ENCODE assay signal across 9 cellular contexts in genomic region chr7:47670738-47671137, GRCh38.
A peak's percentile ranks its signal among the peaks of the same experiment; 100 is the strongest.
DNase-seq lines count a peak whose midpoint lies in the region; ATAC-seq and TF ChIP-seq lines count a peak whose summit lies in the region.
"Had no signal": no experiment of that assay in that cellular context is flagged by ENCODE, and none has a peak within 500 bp of the region (broad histone marks: within the 10 kb centered on the region; RNA-seq: fewer than 3 reads in every experiment).

No MANE protein-coding gene starts in this region.

- intact Hi-C loops in mucosa of descending colon (cut with DNase I, micrococcal nuclease) (no loop called here), lower leg skin (cut with DNase I; ENCODE audit: low total_unique reads) (no loop called here), stomach (cut with DNase I; ENCODE audit: low total_unique reads) (no loop called here)

- no peaks in the 10 kb centered on the region for H3K9me3 Mint-ChIP-seq in activated naive CD4-positive, alpha-beta T cell treated with anti-CD3 and anti-CD28 coated beads, Interleukin-2, amount 50 U/mL, for 72 hours

- ATAC-seq in GM18870 (IDR thresholded peaks at IDR 0.05; ENCODE audit: unreplicated experiment), result peak; percentile 80
- peak; percentile 64 for ATAC-seq in GM21737 (IDR thresholded peaks at IDR 0.05; ENCODE audit: unreplicated experiment)
- peak; percentile 63 for ATAC-seq in HG03469 (IDR thresholded peaks at IDR 0.05; ENCODE audit: unreplicated experiment)
- ATAC-seq in mucosa of descending colon, result peak; percentile 71
- no peak for ATAC-seq in activated naive CD4-positive, alpha-beta T cell treated with anti-CD3 and anti-CD28 coated beads, Interleukin-2, amount 50 U/mL, for 72 hours

- H3K4me3 ChIP-seq in mucosa of descending colon, result no peak overlapping the region
- no peak overlapping the region for H3K4me3 ChIP-seq in lower leg skin (ENCODE audit: low read depth, poor library complexity, severe bottlenecking)
- H3K4me3 ChIP-seq in stomach, result no peak overlapping the region

- H3K36me3 ChIP-seq in mucosa of descending colon (ENCODE audit: low read depth), result no peaks in the 10 kb centered on the region
- no peaks in the 10 kb centered on the region for H3K36me3 ChIP-seq in stomach

- H3K27ac Mint-ChIP-seq in activated naive CD4-positive, alpha-beta T cell treated with anti-CD3 and anti-CD28 coated beads, Interleukin-2, amount 50 U/mL, for 72 hours, result no peak overlapping the region

- H3K4me1 ChIP-seq in mucosa of descending colon (ENCODE audit: low read depth) (no peaks in the 10 kb centered on the region), stomach (peaks cover 0 to 12% (median 11%) of the 10 kb centered on the region in 4 donors)

- TF ChIP-seq EP300 in stomach (IDR thresholded peaks at IDR 0.05), result no peak

- 86 to 93% methylated on average over 6 of the region's 6 CpGs for WGBS in lower leg skin, 2 donors
- WGBS in stomach, 5 donors, result 72 to 96% (median 82%) methylated on average over 6 of the region's 6 CpGs

- peak overlapping the region in 1 of 5 donors; percentile 49 for H3K27ac ChIP-seq in stomach

- DNase-seq in mucosa of descending colon (peak; percentile 24 to 70 (median 43)), lower leg skin (ENCODE audit: low spot score in 2 of 2) (no peak), stomach (no peak), LoVo (ENCODE audit: low spot score) (no peak)
- no peak for DNase-seq in activated naive CD4-positive, alpha-beta T cell treated with anti-CD3 and anti-CD28 coated beads, Interleukin-2, amount 50 U/mL, for 72 hours (ENCODE audit: low spot score in 2 of 2)
- DNase-seq: NCI-H446 treated with DMSO at 0.1 percent for 48 hours had no signal

- no peak for TF ChIP-seq CTCF in mucosa of descending colon (IDR thresholded peaks at IDR 0.05)
- no peak for TF ChIP-seq CTCF in lower leg skin (IDR thresholded peaks at IDR 0.05)
- TF ChIP-seq CTCF in stomach (IDR thresholded peaks at IDR 0.05), result no peak

- no peaks in the 10 kb centered on the region for H3K27me3 ChIP-seq in stomach

- no peaks in the 10 kb centered on the region for H3K36me3 Mint-ChIP-seq in activated naive CD4-positive, alpha-beta T cell treated with anti-CD3 and anti-CD28 coated beads, Interleukin-2, amount 50 U/mL, for 72 hours

- H3K9me3 ChIP-seq in mucosa of descending colon (no peaks in the 10 kb centered on the region), stomach (no peaks in the 10 kb centered on the region)

- TF ChIP-seq POLR2A in lower leg skin (IDR thresholded peaks at IDR 0.05) (no peak), stomach (IDR thresholded peaks at IDR 0.05) (no peak)

Comparison
In these comparisons a context has a peak if more than half of its experiments do, and no peak if none do; other contexts are left out.
1. ATAC-seq: peak in GM18870 (single experiment), GM21737 (single experiment), HG03469 (single experiment) and mucosa of descending colon (single experiment); none in activated naive CD4-positive, alpha-beta T cell treated with anti-CD3 and anti-CD28 coated beads, Interleukin-2, amount 50 U/mL, for 72 hours (0 of 2).
2. DNase-seq: peak in mucosa of descending colon (3 of 3); none in lower leg skin (0 of 2), stomach (single experiment), LoVo (single experiment) and activated naive CD4-positive, alpha-beta T cell treated with anti-CD3 and anti-CD28 coated beads, Interleukin-2, amount 50 U/mL, for 72 hours (0 of 2).